Comparison of ENCODE assay signal across 1 cellular context in the genomic region with DNA sequence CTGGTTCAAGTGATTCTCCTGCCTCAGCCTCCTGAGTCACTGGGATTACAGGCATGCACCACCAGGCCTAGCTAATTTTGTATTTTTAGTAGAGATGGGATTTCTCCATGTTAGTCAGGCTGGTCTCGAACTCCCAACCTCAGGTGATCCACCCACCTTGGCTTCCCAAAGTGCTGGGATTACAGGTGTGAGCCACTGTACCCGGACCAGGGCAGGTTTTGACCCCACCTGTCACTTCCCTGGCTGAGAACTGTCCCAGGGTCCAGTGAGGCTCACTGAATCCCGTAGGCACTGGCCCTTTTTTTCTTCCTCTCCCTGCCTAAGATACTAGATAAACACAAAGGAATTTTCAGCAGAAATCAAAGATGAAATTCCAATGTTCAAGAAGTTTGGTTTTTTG. TPM values are rescaled to one million over a fixed set of nuclear protein-coding genes. Genes with fewer than 3 reads are reported as not detected.
"Had no signal": no experiment of that assay in that cellular context is flagged by ENCODE, and none has a peak within 500 bp of the region (broad histone marks: within the 10 kb centered on the region; RNA-seq: fewer than 3 reads in every experiment).

No MANE protein-coding gene starts in this region.

RNA-seq across cellular contexts. Expression of a gene that starts 52.5 kb away (rescaled TPM):
- polyA plus RNA-seq: naive thymus-derived CD4-positive, alpha-beta T cell had no signal
